Comparison of ENCODE assay signal across 8 cellular contexts in the genomic region with DNA sequence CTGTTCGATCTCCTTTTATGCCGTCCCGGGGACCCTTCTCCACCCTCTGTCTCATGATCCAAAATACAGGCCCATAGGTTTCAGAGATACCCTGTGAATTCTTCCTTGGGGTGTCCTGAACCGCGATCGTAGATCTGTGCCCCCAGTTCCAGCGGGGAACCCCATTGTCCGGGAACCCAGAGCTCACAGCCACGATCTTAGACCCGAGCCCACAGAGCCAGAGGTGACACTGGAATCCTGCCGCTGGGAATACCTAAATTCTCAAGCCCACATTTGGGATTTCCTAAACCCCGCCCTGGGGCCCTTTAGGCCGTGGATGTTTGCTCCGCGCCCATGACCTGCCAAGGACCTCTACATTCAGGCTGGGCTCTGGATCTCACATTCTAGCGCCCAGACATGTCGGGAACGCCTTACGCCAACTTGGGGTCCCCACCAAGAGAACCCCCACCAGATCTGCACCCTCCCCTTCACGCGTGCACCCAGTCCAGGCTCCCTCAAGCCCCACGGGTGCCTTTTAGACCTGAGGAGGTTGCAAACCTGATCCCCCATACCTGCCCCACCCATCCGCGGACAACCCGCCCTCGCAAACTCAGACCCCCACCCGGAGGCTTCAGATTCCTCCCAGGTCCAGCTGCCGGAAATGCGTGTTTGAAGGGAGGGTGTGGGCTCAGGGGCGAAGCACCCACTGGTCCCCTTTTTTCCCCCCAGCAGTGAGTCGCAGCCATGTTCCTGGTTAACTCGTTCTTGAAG. TPM values are rescaled to one million over a fixed set of nuclear protein-coding genes. Genes with fewer than 3 reads are reported as not detected.
A peak's percentile ranks its signal among the peaks of the same experiment; 100 is the strongest.
DNase-seq lines count a peak whose midpoint lies in the region; ATAC-seq, FAIRE-seq and TF ChIP-seq lines count a peak whose summit lies in the region.

No MANE protein-coding gene starts in this region.

- H3K18ac ChIP-seq in H1 (ENCODE audit: extremely low read depth, low read length), result peak overlapping the region; percentile 90

- H3K4me1 ChIP-seq in H1 (replicated peaks in 1 of 4; ENCODE audit: control insufficient read depth in 3 of 4, insufficient read depth in 4 of 4, low read length in 3 of 4), result peaks cover 0 to 6% (median 5%) of the 10 kb centered on the region in 4 experiments; a peak in 3 of 7 replicates

- H3K27me3 ChIP-seq in H1 (replicated peaks in 1 of 4; ENCODE audit: control insufficient read depth in 3 of 4, extremely low read depth in 1 of 4, insufficient read depth in 3 of 4, low read length in 3 of 4), result no peaks in the 10 kb centered on the region

- H3K4ac ChIP-seq in H1 (replicated peaks; ENCODE audit: insufficient read length, low read depth, low read length), result peak overlapping the region; percentile 83

- H3K4me2 ChIP-seq in H1 (ENCODE audit: insufficient read depth in 1 of 2, low read depth in 2 of 2, low read length in 2 of 2), result peak overlapping the region; percentile 78 to 96

- H3K36me3 Mint-ChIP-seq in activated CD4-positive, alpha-beta T cell treated with anti-CD3 and anti-CD28 coated beads, Interleukin-2, amount 10 ng/mL, durations not matched to agents 24 days and 14 days (ENCODE audit: low read depth), result peaks cover 36% of the 10 kb centered on the region

- peak overlapping the region; percentile 71 to 83 (median 76) for H3K9ac ChIP-seq in H1 (replicated peaks in 1 of 4; ENCODE audit: extremely low read depth in 1 of 4, low read depth in 3 of 4, low read length in 3 of 4)

- H2BK15ac ChIP-seq in H1 (ENCODE audit: low read length), result no peak overlapping the region

- no peak overlapping the region for H2BK20ac ChIP-seq in H1 (ENCODE audit: low read length)

- H4K8ac ChIP-seq in H1 (ENCODE audit: extremely low read depth, insufficient read depth, low read length), result peak overlapping the region; percentile 63; the same call in 1 of the 2 replicates

- H3K27me3 Mint-ChIP-seq in activated CD4-positive, alpha-beta T cell treated with anti-CD3 and anti-CD28 coated beads, Interleukin-2, amount 10 ng/mL, durations not matched to agents 24 days and 14 days, result no peaks in the 10 kb centered on the region

- POLR2A ChIA-PET in H1 (lab: Charles Lee; ENCODE audit: partially characterized antibody), result interaction anchor here (0.7 to 2.0 kb wide), 14 partner anchors 9 to 349 kb away, joined by 3 to 13 read pairs (median 4); partner anchors contain the start of genes THAP8, WDR62, ZNF146 and ZNF565

- H3K14ac ChIP-seq in H1 (ENCODE audit: insufficient read length), result no peak overlapping the region

- no peaks in the 10 kb centered on the region for H3K9me3 Mint-ChIP-seq in activated CD4-positive, alpha-beta T cell treated with anti-CD3 and anti-CD28 coated beads, Interleukin-2, amount 10 ng/mL, durations not matched to agents 24 days and 14 days

- H2BK12ac ChIP-seq in H1 (ENCODE audit: low read depth, low read length), result no peak overlapping the region

- no peak overlapping the region for H2AK5ac ChIP-seq in H1 (ENCODE audit: low read depth, low read length)

- H3K27ac Mint-ChIP-seq in activated CD4-positive, alpha-beta T cell treated with anti-CD3 and anti-CD28 coated beads, Interleukin-2, amount 10 ng/mL, durations not matched to agents 24 days and 14 days, result peak overlapping the region; percentile 95

- H3K27ac ChIP-seq in H1 (ENCODE audit: low read depth, low read length), result peak overlapping the region; percentile 36; the same call in 1 of the 2 replicates

- no peak for TF ChIP-seq POLR2A in H1 (IDR thresholded peaks at IDR 0.05; ENCODE audit: control extremely low read depth in 1 of 2, low read depth in 2 of 2, low read length in 2 of 2)

- CTCF ChIA-PET in H1 (lab: Charles Lee; ENCODE audit: partially characterized antibody), result interaction anchor here (1.0 to 1.5 kb wide), 4 partner anchors 11 to 32 kb away, joined by 3 to 6 read pairs (median 4); no protein-coding TSS in a partner anchor

- peaks cover 0 to 4% of the 10 kb centered on the region in 2 experiments for H4K20me1 ChIP-seq in H1 (replicated peaks in 1 of 2; ENCODE audit: control insufficient read depth in 1 of 2, insufficient read depth in 2 of 2, low read length in 2 of 2)

- no peak for TF ChIP-seq EP300 in H1 (IDR thresholded peaks at IDR 0.05; ENCODE audit: borderline replicate concordance in 1 of 2, low read depth in 2 of 2, low read length in 2 of 2)

- FAIRE-seq in H1 (lab: Jason Lieb, UNC), result no peak

- peaks cover 23% of the 10 kb centered on the region for H3K4me1 Mint-ChIP-seq in activated CD4-positive, alpha-beta T cell treated with anti-CD3 and anti-CD28 coated beads, Interleukin-2, amount 10 ng/mL, durations not matched to agents 24 days and 14 days

- ATAC-seq in HG02884 (IDR thresholded peaks at IDR 0.05; ENCODE audit: unreplicated experiment), result no peak

- H4K5ac ChIP-seq in H1 (ENCODE audit: insufficient read length, low read depth, low read length), result peak overlapping the region; percentile 15

- peaks cover 0 to 12% of the 10 kb centered on the region in 2 experiments; a peak in 1 of 4 replicates for H3K79me2 ChIP-seq in H1 (ENCODE audit: control insufficient read depth in 1 of 2, insufficient read depth in 2 of 2, low read length in 2 of 2)

- intact Hi-C loops in activated CD4-positive, alpha-beta T cell treated with anti-CD3 and anti-CD28 coated beads, Interleukin-2, amount 10 ng/mL, durations not matched to agents 24 days and 14 days (cut with micrococcal nuclease), result loop anchor here (1.0 kb wide), 3 partner anchors 12 to 74 kb away; partner anchors contain the start of genes TBCB and ZNF565

- WGBS in H1 (ENCODE audit: extremely low coverage in 1 of 2, insufficient coverage in 1 of 2, insufficient read length in 1 of 2, insufficient replicate concordance in 2 of 2, low coverage in 1 of 2, low lambda C conversion rate in 2 of 2, missing lambda C conversion rate in 1 of 2), 2 experiments, result 2% methylated on average over 22 of the region's 32 CpGs; no CpG with 5 or more reads in 1 of the 2 experiments

- no peak for TF ChIP-seq CTCF in H1 (IDR thresholded peaks at IDR 0.05; ENCODE audit: control extremely low read depth in 1 of 3, insufficient read depth in 1 of 3, low read depth in 1 of 3, low read length in 3 of 3)

- peak overlapping the region; percentile 89 for H3K4me3 Mint-ChIP-seq in activated CD4-positive, alpha-beta T cell treated with anti-CD3 and anti-CD28 coated beads, Interleukin-2, amount 10 ng/mL, durations not matched to agents 24 days and 14 days

- H2BK120ac ChIP-seq in H1 (replicated peaks; ENCODE audit: low read depth, low read length), result peak overlapping the region; percentile 12

- H2AFZ ChIP-seq in H1 (ENCODE audit: low read length), result no peak overlapping the region

- no peaks in the 10 kb centered on the region for H3K9me3 ChIP-seq in H1 (ENCODE audit: insufficient read depth in 2 of 2, low read depth in 1 of 2, low read length in 1 of 2)

- peak overlapping the region; percentile 89 to 98 (median 97) for H3K4me3 ChIP-seq in H1 (ENCODE audit: extremely low read depth in 1 of 4, insufficient read depth in 2 of 4, low read depth in 3 of 4, low read length in 4 of 4)

- no peak for TF ChIP-seq RAD21 in H1 (IDR thresholded peaks at IDR 0.05 in 1 of 2, conservative IDR thresholded peaks at IDR 0.05 in 1 of 2; ENCODE audit: low read depth in 2 of 2, low read length in 2 of 2)

- H4K91ac ChIP-seq in H1 (replicated peaks; ENCODE audit: insufficient read length, low read length), result peak overlapping the region; percentile 88

- H3K79me1 ChIP-seq in H1 (ENCODE audit: low read depth, low read length), result peaks cover 3% of the 10 kb centered on the region

- H3K56ac ChIP-seq in H1 (replicated peaks; ENCODE audit: insufficient read length, low read depth, low read length), result peak overlapping the region; percentile 50

- DNase-seq in DMS53 (lab: John Stamatoyannopoulos, UW) (peak; percentile 92), H4 (ENCODE audit: low spot score) (peak; percentile 74), NCI-H2196 treated with DMSO at 0.1 percent for 48 hours (lab: John Stamatoyannopoulos, UW; ENCODE audit: unreplicated experiment) (peak; percentile 66), H1 (ENCODE audit: low read depth in 1 of 2, low spot score in 2 of 2) (peak in 1 of 2 experiments; percentile 72), medulla oblongata (ENCODE audit: extremely low spot score) (peak; percentile 24)
- peak; percentile 79 for DNase-seq in activated CD4-positive, alpha-beta T cell treated with anti-CD3 and anti-CD28 coated beads, Interleukin-2, amount 10 ng/mL, durations not matched to agents 24 days and 14 days
- peak in 4 of 6 experiments; percentile 30 to 75 (median 70) for DNase-seq in stimulated activated naive CD4-positive, alpha-beta T cell (lab: John Stamatoyannopoulos, UW)

- H3K23ac ChIP-seq in H1 (ENCODE audit: insufficient read length), result no peak overlapping the region

- H3K36me3 ChIP-seq in H1 (ENCODE audit: control insufficient read depth in 2 of 4, insufficient read depth in 4 of 4, low read length in 3 of 4), result peaks cover 8 to 23% (median 20%) of the 10 kb centered on the region in 4 experiments

- peaks cover 13% of the 10 kb centered on the region; the same call in 1 of the 2 replicates for H3K23me2 ChIP-seq in H1 (ENCODE audit: low read depth, low read length)

- peak overlapping the region; percentile 90; the same call in 1 of the 2 replicates for H2BK5ac ChIP-seq in H1 (ENCODE audit: low read depth, low read length)

RNA-seq across cellular contexts. Expression of gene CAPNS1, which starts 0.6 kb away (rescaled TPM):
- total RNA-seq in H4 (2014; rRNA removed; shearing (Covaris generic)), result 462 and 482 TPM in 2 replicates
- 351 and 362 TPM in 2 replicates for total RNA-seq in activated CD4-positive, alpha-beta T cell treated with anti-CD3 and anti-CD28 coated beads, Interleukin-2, amount 10 ng/mL, durations not matched to agents 24 days and 14 days
- 382 and 386 TPM in 2 replicates for total RNA-seq in H1 (2021; fragmentation: NEBNext Ultra II Directional; extraction: Animal tissue kit (Norgen Biotek cat#: 25700))
- polyA plus RNA-seq in H1 (2011; rRNA removed), result 438 and 448 TPM in 2 replicates
- polyA plus RNA-seq in H1 (2011; cell fraction: cytosol; rRNA removed), result 311 TPM
- 321 TPM for polyA plus RNA-seq in H1 (2011; cell fraction: nucleus; rRNA removed)
- 410 to 468 TPM (median 461 TPM) in 4 replicates for polyA plus RNA-seq in H1 (2012, experiment 1 of 2)
- polyA plus RNA-seq in H1 (2012, experiment 2 of 2), result 404 TPM
- 301 TPM for polyA plus RNA-seq in H1 (2013, experiment 1 of 2)
- polyA plus RNA-seq in H1 (2013, experiment 2 of 2), result 319 TPM
- polyA minus RNA-seq in H1 (2011; rRNA and poly(A)+ RNA removed), result 347 and 394 TPM in 2 replicates
- polyA minus RNA-seq in H1 (2011; cell fraction: cytosol; rRNA and poly(A)+ RNA removed), result 167 TPM
- 90.7 TPM for polyA minus RNA-seq in H1 (2011; cell fraction: nucleus; rRNA and poly(A)+ RNA removed)

RNA-seq across cellular contexts. Expression of gene COX7A1, which starts 11.8 kb away (rescaled TPM):
- total RNA-seq in H4 (2014; rRNA removed; shearing (Covaris generic)), result not detected in 2 replicates
- not detected in 2 replicates for total RNA-seq in activated CD4-positive, alpha-beta T cell treated with anti-CD3 and anti-CD28 coated beads, Interleukin-2, amount 10 ng/mL, durations not matched to agents 24 days and 14 days
- total RNA-seq in H1 (2021; fragmentation: NEBNext Ultra II Directional; extraction: Animal tissue kit (Norgen Biotek cat#: 25700)), result 0.60 and 0.75 TPM in 2 replicates
- 0.60 and 0.96 TPM in 2 replicates for polyA plus RNA-seq in H1 (2011; rRNA removed)
- polyA plus RNA-seq in H1 (2011; cell fraction: cytosol; rRNA removed), result 0.43 TPM
- 1.9 TPM for polyA plus RNA-seq in H1 (2011; cell fraction: nucleus; rRNA removed)
- 0.88 to 23.4 TPM (median 2.0 TPM) in 4 replicates for polyA plus RNA-seq in H1 (2012, experiment 1 of 2)
- polyA plus RNA-seq in H1 (2012, experiment 2 of 2), result 0.43 TPM
- polyA plus RNA-seq in H1 (2013, experiment 1 of 2), result 0.93 TPM
- polyA plus RNA-seq in H1 (2013, experiment 2 of 2), result 0.96 TPM
- not detected in 2 replicates for polyA minus RNA-seq in H1 (2011; rRNA and poly(A)+ RNA removed)
- polyA minus RNA-seq in H1 (2011; cell fraction: cytosol; rRNA and poly(A)+ RNA removed), result not detected
- not detected for polyA minus RNA-seq in H1 (2011; cell fraction: nucleus; rRNA and poly(A)+ RNA removed)

RNA-seq across cellular contexts. Expression of gene TBCB, which starts 25.2 kb away (rescaled TPM):
- 509 and 536 TPM in 2 replicates for total RNA-seq in H4 (2014; rRNA removed; shearing (Covaris generic))
- 129 and 133 TPM in 2 replicates for total RNA-seq in activated CD4-positive, alpha-beta T cell treated with anti-CD3 and anti-CD28 coated beads, Interleukin-2, amount 10 ng/mL, durations not matched to agents 24 days and 14 days
- total RNA-seq in H1 (2021; fragmentation: NEBNext Ultra II Directional; extraction: Animal tissue kit (Norgen Biotek cat#: 25700)), result 153 and 168 TPM in 2 replicates
- polyA plus RNA-seq in H1 (2011; rRNA removed), result 286 and 367 TPM in 2 replicates
- 316 TPM for polyA plus RNA-seq in H1 (2011; cell fraction: cytosol; rRNA removed)
- 258 TPM for polyA plus RNA-seq in H1 (2011; cell fraction: nucleus; rRNA removed)
- 202 to 279 TPM (median 267 TPM) in 4 replicates for polyA plus RNA-seq in H1 (2012, experiment 1 of 2)
- polyA plus RNA-seq in H1 (2012, experiment 2 of 2), result 201 TPM
- 197 TPM for polyA plus RNA-seq in H1 (2013, experiment 1 of 2)
- 204 TPM for polyA plus RNA-seq in H1 (2013, experiment 2 of 2)
- polyA minus RNA-seq in H1 (2011; rRNA and poly(A)+ RNA removed), result 134 and 157 TPM in 2 replicates
- 85.0 TPM for polyA minus RNA-seq in H1 (2011; cell fraction: cytosol; rRNA and poly(A)+ RNA removed)
- 60.8 TPM for polyA minus RNA-seq in H1 (2011; cell fraction: nucleus; rRNA and poly(A)+ RNA removed)

RNA-seq across cellular contexts. Expression of gene POLR2I, which starts 25.8 kb away (rescaled TPM):
- total RNA-seq in H4 (2014; rRNA removed; shearing (Covaris generic)), result 192 and 193 TPM in 2 replicates
- 83.4 and 86.3 TPM in 2 replicates for total RNA-seq in activated CD4-positive, alpha-beta T cell treated with anti-CD3 and anti-CD28 coated beads, Interleukin-2, amount 10 ng/mL, durations not matched to agents 24 days and 14 days
- 149 and 150 TPM in 2 replicates for total RNA-seq in H1 (2021; fragmentation: NEBNext Ultra II Directional; extraction: Animal tissue kit (Norgen Biotek cat#: 25700))
- polyA plus RNA-seq in H1 (2011; rRNA removed), result 143 and 250 TPM in 2 replicates
- polyA plus RNA-seq in H1 (2011; cell fraction: cytosol; rRNA removed), result 172 TPM
- 280 TPM for polyA plus RNA-seq in H1 (2011; cell fraction: nucleus; rRNA removed)
- polyA plus RNA-seq in H1 (2012, experiment 1 of 2), result 138 to 369 TPM (median 317 TPM) in 4 replicates
- polyA plus RNA-seq in H1 (2012, experiment 2 of 2), result 417 TPM
- 238 TPM for polyA plus RNA-seq in H1 (2013, experiment 1 of 2)
- polyA plus RNA-seq in H1 (2013, experiment 2 of 2), result 265 TPM
- polyA minus RNA-seq in H1 (2011; rRNA and poly(A)+ RNA removed), result 126 and 159 TPM in 2 replicates
- 215 TPM for polyA minus RNA-seq in H1 (2011; cell fraction: cytosol; rRNA and poly(A)+ RNA removed)
- polyA minus RNA-seq in H1 (2011; cell fraction: nucleus; rRNA and poly(A)+ RNA removed), result 57.8 TPM

RNA-seq across cellular contexts. Expression of gene OVOL3, which starts 29.5 kb away (rescaled TPM):
- total RNA-seq in H4 (2014; rRNA removed; shearing (Covaris generic)), result not detected in 2 replicates
- total RNA-seq in activated CD4-positive, alpha-beta T cell treated with anti-CD3 and anti-CD28 coated beads, Interleukin-2, amount 10 ng/mL, durations not matched to agents 24 days and 14 days, result not detected in 2 replicates
- total RNA-seq in H1 (2021; fragmentation: NEBNext Ultra II Directional; extraction: Animal tissue kit (Norgen Biotek cat#: 25700)), result not detected in 2 replicates
- polyA plus RNA-seq in H1 (2011; rRNA removed), result 0.31 and 0.45 TPM in 2 replicates
- polyA plus RNA-seq in H1 (2011; cell fraction: cytosol; rRNA removed), result not detected
- 0.60 TPM for polyA plus RNA-seq in H1 (2011; cell fraction: nucleus; rRNA removed)
- polyA plus RNA-seq in H1 (2012, experiment 1 of 2), result not detected in 4 replicates
- polyA plus RNA-seq in H1 (2012, experiment 2 of 2), result not detected
- not detected for polyA plus RNA-seq in H1 (2013, experiment 1 of 2)
- not detected for polyA plus RNA-seq in H1 (2013, experiment 2 of 2)
- polyA minus RNA-seq in H1 (2011; rRNA and poly(A)+ RNA removed), result not detected in 2 replicates
- not detected for polyA minus RNA-seq in H1 (2011; cell fraction: cytosol; rRNA and poly(A)+ RNA removed)
- polyA minus RNA-seq in H1 (2011; cell fraction: nucleus; rRNA and poly(A)+ RNA removed), result not detected
